ENCODE assay signal across 28 cellular contexts in genomic region chr17:71482625-71483024, GRCh38.
"Had no signal": no experiment of that assay in that cellular context is flagged by ENCODE, and none has a peak within 500 bp of the region (broad histone marks: within the 10 kb centered on the region; RNA-seq: fewer than 3 reads in every experiment).

No MANE protein-coding gene starts in this region.

- DNase-seq: activated CD4-positive, alpha-beta memory T cell treated with anti-CD3 and anti-CD28 coated beads for 36 hours; activated CD4-positive, alpha-beta T cell treated with anti-CD3 and anti-CD28 coated beads, Interleukin-2, amount 10 ng/mL, durations not matched to agents 24 days and 14 days; activated CD4-positive, CD25-positive, alpha-beta regulatory T cell treated with anti-CD3 and anti-CD28 coated beads, Interleukin-2, amount 50 U/mL, for 72 hours; activated CD8-positive, alpha-beta memory T cell treated with anti-CD3 and anti-CD28 coated beads, Interleukin-2, amount 50 U/mL, for 4 hours; activated gamma-delta T cell; activated naive CD4-positive, alpha-beta T cell treated with anti-CD3 and anti-CD28 coated beads, Interleukin-2, amount 10 ng/mL, durations not matched to agents 7 days and 5 days; activated naive CD8-positive, alpha-beta T cell treated with anti-CD3 and anti-CD28 coated beads, Interleukin-2, amount 50 U/mL, for 24 hours; activated T-cell treated with anti-CD3 and anti-CD28 coated beads, Interleukin-2, amount 50 U/mL, for 1 hour; caudate nucleus; endodermal cell; foreskin keratinocyte; heart right ventricle; left lung; lower lobe of right lung; mesenchymal stem cell; natural killer cell; occipital lobe; psoas muscle; sigmoid colon; stimulated activated CD4-positive, alpha-beta T cell treated with anti-CD3 and anti-CD28 coated beads, Interleukin-15, amount 100 ng/mL, for 24 hours; stimulated activated CD4-positive, alpha-beta T cell treated with anti-CD3 and anti-CD28 coated beads, Interleukin-2, amount 100 ng/mL, for 24 hours; stimulated activated naive B cell treated with anti-CD40 and anti-IgM and Interleukin-4, amounts not matched to agents 10 μg/mL and 1 μg/mL and 100 μg/mL, for 72 hours; stomach; thyroid gland; upper lobe of right lung had no signal

- H3K4me2 ChIP-seq: neural progenitor cell had no signal

- H3K9ac ChIP-seq: neural progenitor cell, parathyroid adenoma had no signal

- ATAC-seq: activated naive CD8-positive, alpha-beta T cell treated with anti-CD3 and anti-CD28 coated beads, Interleukin-2, amount 50 U/mL, for 24 hours; esophagus mucosa; foreskin keratinocyte; heart right ventricle; left lung; lower lobe of right lung; natural killer cell; psoas muscle; stimulated activated naive B cell treated with anti-CD40 and anti-IgM and Interleukin-4, amounts not matched to agents 10 μg/mL and 1 μg/mL and 100 μg/mL, for 72 hours; upper lobe of right lung had no signal

- H3K4me1 ChIP-seq: foreskin keratinocyte, heart right ventricle, left lung, lower lobe of right lung, parathyroid adenoma, psoas muscle, stomach, thyroid gland, upper lobe of right lung had no signal

- H3K9me3 ChIP-seq: heart right ventricle, left lung, lower lobe of right lung, psoas muscle, sigmoid colon, stomach, thyroid gland, upper lobe of right lung had no signal

- H2AFZ ChIP-seq: neural progenitor cell, parathyroid adenoma had no signal

- H3K36me3 ChIP-seq: heart right ventricle, left lung, lower lobe of right lung, neural progenitor cell, sigmoid colon, stomach, thyroid gland, upper lobe of right lung had no signal

- H3K4me3 ChIP-seq: heart right ventricle, left lung, lower lobe of right lung, neural progenitor cell, psoas muscle, sigmoid colon, stomach, thyroid gland, upper lobe of right lung had no signal

- H3K27ac ChIP-seq: foreskin keratinocyte, heart right ventricle, left lung, lower lobe of right lung, neural progenitor cell, parathyroid adenoma, psoas muscle, sigmoid colon, stomach, thyroid gland, upper lobe of right lung had no signal

- H3K79me2 ChIP-seq: parathyroid adenoma had no signal

- H3K27me3 ChIP-seq: foreskin keratinocyte, left lung, neural progenitor cell, sigmoid colon, stomach, thyroid gland, upper lobe of right lung had no signal
